Comparison of ENCODE assay signal across 19 cellular contexts in the genomic region with DNA sequence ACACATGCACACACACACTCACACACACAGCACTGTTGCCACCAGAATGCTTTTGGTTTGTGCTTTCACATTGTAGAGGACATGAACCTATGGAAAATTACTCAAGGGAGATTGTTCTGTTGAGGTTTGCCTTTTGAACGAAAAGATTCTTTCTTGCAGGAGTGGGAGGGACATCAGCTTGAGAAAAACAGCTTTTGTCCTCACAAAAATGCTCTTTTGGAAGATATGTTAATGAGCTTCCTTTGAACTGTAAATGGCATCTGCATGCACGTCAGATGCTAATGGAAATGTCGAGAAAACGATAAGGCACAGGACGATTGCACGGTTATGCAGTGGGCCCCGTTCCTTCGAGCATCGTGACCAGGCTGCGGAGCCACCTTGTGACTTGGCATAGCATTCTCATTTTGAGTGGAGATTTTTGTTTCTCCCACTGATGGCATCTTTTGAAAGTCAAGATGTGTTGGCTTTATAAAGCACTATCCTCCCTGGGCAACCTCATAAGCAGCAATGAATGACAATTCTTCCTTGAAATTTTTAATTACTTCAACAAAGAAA.
"Had no signal": no experiment of that assay in that cellular context is flagged by ENCODE, and none has a peak within 500 bp of the region (broad histone marks: within the 10 kb centered on the region; RNA-seq: fewer than 3 reads in every experiment).

No MANE protein-coding gene starts in this region.

- H3K27me3 ChIP-seq: esophagus muscularis mucosa, gastrocnemius medialis, right atrium auricular region, sigmoid colon, tibial nerve, upper lobe of right lung, vagina had no signal

- H3K9me3 ChIP-seq: esophagus muscularis mucosa, gastrocnemius medialis, sigmoid colon, upper lobe of right lung, vagina had no signal

- H3K4me3 ChIP-seq: esophagus muscularis mucosa, gastrocnemius medialis, lung, right atrium auricular region, sigmoid colon, skin epidermis, tibial nerve, upper lobe of right lung, vagina had no signal

- H3K36me3 ChIP-seq: esophagus muscularis mucosa, gastrocnemius medialis, right atrium auricular region, sigmoid colon, tibial nerve, upper lobe of right lung, vagina had no signal

- DNase-seq: effector memory CD8-positive, alpha-beta T cell; gastrocnemius medialis; left colon; left ventricle myocardium superior; mesendoderm; naive B cell; sigmoid colon; stimulated activated CD4-positive, alpha-beta T cell treated with anti-CD3 and anti-CD28 coated beads, Interleukin-12 subunit alpha, Interleukin-12 subunit beta, amount 100 ng/mL, for 4 hours; stimulated activated CD4-positive, alpha-beta T cell treated with anti-CD3 and anti-CD28 coated beads, Interleukin-2, amount 100 ng/mL, for 48 hours; stimulated activated naive CD8-positive, alpha-beta T cell treated with anti-CD3 and anti-CD28 coated beads, Interleukin-15, Interleukin-2, amounts not matched to agents 100 U/mL and 50 U/mL, for 24 hours; upper lobe of right lung had no signal

- H3K4me1 ChIP-seq: esophagus muscularis mucosa, gastrocnemius medialis, right atrium auricular region, sigmoid colon, upper lobe of right lung, vagina had no signal

- FAIRE-seq: colon had no signal

- ATAC-seq: effector memory CD8-positive, alpha-beta T cell; gastrocnemius medialis; left colon; left ventricle myocardium superior; stimulated activated naive CD8-positive, alpha-beta T cell treated with anti-CD3 and anti-CD28 coated beads, Interleukin-15, Interleukin-2, amounts not matched to agents 100 U/mL and 50 U/mL, for 24 hours; upper lobe of right lung had no signal

- H3K27ac ChIP-seq: epithelial cell of prostate, esophagus muscularis mucosa, gastrocnemius medialis, right atrium auricular region, sigmoid colon, skin epidermis, upper lobe of right lung, vagina had no signal
